8 cellular contexts compared by ENCODE assay signal in genomic region chr12:8243682-8244161, GRCh38. TPM values are rescaled to one million over a fixed set of nuclear protein-coding genes. Genes with fewer than 3 reads are reported as not detected.
DNase-seq lines count a peak whose midpoint lies in the region; ATAC-seq and TF ChIP-seq lines count a peak whose summit lies in the region.
"Not testable (repeated sequence)": the region's sequence is repeated elsewhere in the genome, so short reads cannot be mapped to it uniquely, and the experiment has no call there.

No MANE protein-coding gene starts in this region.

- not testable (repeated sequence) for H3K9me3 ChIP-seq in DND-41 (ENCODE audit: insufficient read depth, low read length, severe bottlenecking); KOPT-K1 (ENCODE audit: insufficient read depth, low read length, poor library complexity, severe bottlenecking); SK-N-MC (ENCODE audit: low read depth, low read length); esophagus (ENCODE audit: control insufficient read depth in 2 of 2, insufficient read depth in 1 of 2, low read depth in 1 of 2, low read length in 1 of 2); liver (ENCODE audit: control insufficient read depth in 4 of 4, low read length in 3 of 4); psoas muscle; vagina

- not testable (repeated sequence) for ATAC-seq in DND-41 (ENCODE audit: insufficient read depth, low read depth); activated naive CD8-positive, alpha-beta T cell treated with anti-CD3 and anti-CD28 coated beads, Interleukin-2, amount 10 ng/mL, durations not matched to agents 7 days and 5 days (ENCODE audit: low read depth); psoas muscle

- not testable (repeated sequence) for H3K79me2 ChIP-seq in DND-41 (ENCODE audit: insufficient read depth, low read length)

- not testable (repeated sequence) for H3K36me3 Mint-ChIP-seq in activated naive CD8-positive, alpha-beta T cell treated with anti-CD3 and anti-CD28 coated beads, Interleukin-2, amount 10 ng/mL, durations not matched to agents 7 days and 5 days

- peak overlapping the region; percentile 95 for H3K4me3 Mint-ChIP-seq in activated naive CD8-positive, alpha-beta T cell treated with anti-CD3 and anti-CD28 coated beads, Interleukin-2, amount 10 ng/mL, durations not matched to agents 7 days and 5 days

- not testable (repeated sequence) for H3K27me3 ChIP-seq in DND-41 (ENCODE audit: insufficient read depth, low read length, poor library complexity); esophagus (ENCODE audit: control insufficient read depth in 1 of 2, insufficient read depth in 2 of 2, low read length in 2 of 2); liver (ENCODE audit: control insufficient read depth in 4 of 4, insufficient read depth in 4 of 4, low read length in 3 of 4); psoas muscle (ENCODE audit: insufficient read depth in 3 of 3, low read length in 2 of 3); vagina

- TF ChIP-seq RAD21 in liver (IDR thresholded peaks at IDR 0.05), result not testable (repeated sequence)

- intact Hi-C loops in psoas muscle (cut with DNase I); vagina (cut with DNase I): not testable (repeated sequence)

- DNase-seq in DND-41; SK-N-MC (ENCODE audit: low read depth, low spot score); activated naive CD8-positive, alpha-beta T cell treated with anti-CD3 and anti-CD28 coated beads, Interleukin-2, amount 10 ng/mL, durations not matched to agents 7 days and 5 days; psoas muscle: not testable (repeated sequence)
- DNase-seq in vagina (ENCODE audit: extremely low spot score in 2 of 2), result peak in 1 of 2 donors; percentile 90

- H3K36me3 ChIP-seq in DND-41 (ENCODE audit: insufficient read depth, low read length); KOPT-K1 (ENCODE audit: insufficient read depth, low read length); SK-N-MC (ENCODE audit: insufficient read depth, low read length); esophagus (ENCODE audit: control insufficient read depth in 2 of 2, insufficient read depth in 2 of 2, low read length in 1 of 2); liver (ENCODE audit: control insufficient read depth in 4 of 4, insufficient read depth in 3 of 4, low read depth in 1 of 4, low read length in 3 of 4); psoas muscle (ENCODE audit: insufficient read depth in 1 of 2, low read depth in 1 of 2); vagina: not testable (repeated sequence)

- peaks cover 12% of the 10 kb centered on the region for H3K4me1 ChIP-seq in DND-41 (ENCODE audit: insufficient read depth, low read length)
- not testable (repeated sequence) for H3K4me1 ChIP-seq in esophagus (ENCODE audit: control insufficient read depth in 2 of 2, insufficient read depth in 2 of 2, low read length in 1 of 2); liver (ENCODE audit: control insufficient read depth in 4 of 4, insufficient read depth in 4 of 4, low read length in 3 of 4); psoas muscle; vagina

- not testable (repeated sequence) for TF ChIP-seq CTCF in DND-41 (IDR thresholded peaks at IDR 0.05; ENCODE audit: borderline replicate concordance, extremely low read depth, low read length, poor library complexity, severe bottlenecking); liver (IDR thresholded peaks at IDR 0.05; ENCODE audit: low read depth, low read length, missing input control); psoas muscle (IDR thresholded peaks at IDR 0.05); vagina (IDR thresholded peaks at IDR 0.05)

- H3K4me2 ChIP-seq in DND-41 (ENCODE audit: insufficient read depth, low read length), result peak overlapping the region; percentile 94

- WGBS in esophagus, 2 donors, result 1% methylated on average over 29 to 35 of the region's 35 CpGs
- under 1% methylated on average over 35 of the region's 35 CpGs for WGBS in liver
- 1% methylated on average over 23 to 31 of the region's 35 CpGs for WGBS in psoas muscle, 3 donors

- H3K4me1 Mint-ChIP-seq in activated naive CD8-positive, alpha-beta T cell treated with anti-CD3 and anti-CD28 coated beads, Interleukin-2, amount 10 ng/mL, durations not matched to agents 7 days and 5 days, result peaks cover 16% of the 10 kb centered on the region

- H3K4me3 ChIP-seq in DND-41 (ENCODE audit: low read depth in 1 of 2, low read length in 2 of 2), result peak overlapping the region; percentile 43 to 78; a peak in 3 of 4 replicates
- peak overlapping the region; percentile 77 for H3K4me3 ChIP-seq in SK-N-MC
- H3K4me3 ChIP-seq in esophagus (ENCODE audit: low read depth in 1 of 2, low read length in 2 of 2), result peak overlapping the region; percentile 54 to 63
- peak overlapping the region; percentile 44 to 81 (median 61) for H3K4me3 ChIP-seq in liver (ENCODE audit: low read depth in 1 of 3, low read length in 3 of 3)
- peak overlapping the region; percentile 78 for H3K4me3 ChIP-seq in psoas muscle
- H3K4me3 ChIP-seq in vagina, result peak overlapping the region; percentile 73 to 97

- POLR2A ChIA-PET in activated naive CD8-positive, alpha-beta T cell treated with anti-CD3 and anti-CD28 coated beads, Interleukin-2, amount 10 ng/mL, durations not matched to agents 7 days and 5 days (lab: Charles Lee), result interaction anchor here (1.0 kb wide), 1 partner anchor 18 kb away, joined by 4 read pairs; no protein-coding TSS in a partner anchor

- H3K27me3 Mint-ChIP-seq in activated naive CD8-positive, alpha-beta T cell treated with anti-CD3 and anti-CD28 coated beads, Interleukin-2, amount 10 ng/mL, durations not matched to agents 7 days and 5 days, result peaks cover 18% of the 10 kb centered on the region

- not testable (repeated sequence) for H4K20me1 ChIP-seq in DND-41 (ENCODE audit: insufficient read depth, low read length)

- peak overlapping the region; percentile 98 for H3K27ac Mint-ChIP-seq in activated naive CD8-positive, alpha-beta T cell treated with anti-CD3 and anti-CD28 coated beads, Interleukin-2, amount 10 ng/mL, durations not matched to agents 7 days and 5 days

- not testable (repeated sequence) for H3K9me3 Mint-ChIP-seq in activated naive CD8-positive, alpha-beta T cell treated with anti-CD3 and anti-CD28 coated beads, Interleukin-2, amount 10 ng/mL, durations not matched to agents 7 days and 5 days

- peak overlapping the region; percentile 74 for H2AFZ ChIP-seq in DND-41 (ENCODE audit: low read depth, low read length)

- H3K9ac ChIP-seq in DND-41 (ENCODE audit: low read depth, low read length), result peak overlapping the region; percentile 57
- not testable (repeated sequence) for H3K9ac ChIP-seq in SK-N-MC (ENCODE audit: insufficient read length); liver (ENCODE audit: low read depth in 1 of 2, low read length in 2 of 2)

- H3K27ac ChIP-seq in DND-41 (ENCODE audit: low read length), result peak overlapping the region; percentile 47
- H3K27ac ChIP-seq in KOPT-K1 (ENCODE audit: low read depth, low read length, poor library complexity, severe bottlenecking), result peak overlapping the region; percentile 53
- H3K27ac ChIP-seq in SK-N-MC, result not testable (repeated sequence)
- H3K27ac ChIP-seq in esophagus (ENCODE audit: low read depth in 2 of 2, low read length in 1 of 2), result peak overlapping the region; percentile 93 to 98
- H3K27ac ChIP-seq in liver (ENCODE audit: low read depth in 1 of 2, low read length in 2 of 2), result peak overlapping the region; percentile 64 to 82
- peak overlapping the region; percentile 73 for H3K27ac ChIP-seq in psoas muscle
- H3K27ac ChIP-seq in vagina, result peak overlapping the region; percentile 89

- peak in 1 of 2 donors; percentile 72 for TF ChIP-seq POLR2A in vagina (IDR thresholded peaks at IDR 0.05)

TF ChIP-seq in liver, 16 proteins besides CTCF, POLR2A, EP300 and RAD21:
- TF ChIP-seq HNF4A (conservative IDR thresholded peaks at IDR 0.05) (peak in 1 of 2 donors; percentile 18), RXRA (IDR thresholded peaks at IDR 0.05) (peak in 1 of 2 donors; percentile 43)

RNA-seq across cellular contexts. Expression of gene FAM90A1, which starts 16.3 kb away (rescaled TPM):
- total RNA-seq in activated naive CD8-positive, alpha-beta T cell treated with anti-CD3 and anti-CD28 coated beads, Interleukin-2, amount 10 ng/mL, durations not matched to agents 7 days and 5 days, result under 1 TPM in 1 of 2 experiments, not detected in 1; 0.11 TPM
- polyA plus RNA-seq in esophagus (under 1 TPM; 0.13 to 0.18 TPM), liver (not detected), psoas muscle (under 1 TPM in 1 of 3 donors, not detected in 2; 0.03 TPM)
- total RNA-seq in liver (not detected), psoas muscle (under 1 TPM in 2 of 4 donors, not detected in 2; 0.10 to 0.58 TPM), vagina (not detected)
